Comparison of ENCODE assay signal across 20 cellular contexts in genomic region chr2:88602022-88602421, GRCh38. TPM values are rescaled to one million over a fixed set of nuclear protein-coding genes. Genes with fewer than 3 reads are reported as not detected.
DNase-seq lines count a peak whose midpoint lies in the region; ATAC-seq, FAIRE-seq and TF ChIP-seq lines count a peak whose summit lies in the region.
"Had no signal": no experiment of that assay in that cellular context is flagged by ENCODE, and none has a peak within 500 bp of the region (broad histone marks: within the 10 kb centered on the region; RNA-seq: fewer than 3 reads in every experiment).

No MANE protein-coding gene starts in this region.

- POLR2A ChIA-PET in OCI-LY7 (lab: Charles Lee), result interaction anchor here (1.1 kb wide), 1 partner anchor 20 kb away, joined by 3 read pairs; no protein-coding TSS in a partner anchor
- POLR2A ChIA-PET in endothelial cell of umbilical vein (lab: Charles Lee), result interaction anchor here (1.0 kb wide), 1 partner anchor 26 kb away, joined by 3 read pairs; the partner anchor contains the start of gene EIF2AK3

- peak overlapping the region; percentile 99 for H3K27ac ChIP-seq in OCI-LY7 (ENCODE audit: low read depth, low read length, poor library complexity, severe bottlenecking)
- peak overlapping the region; percentile 84 for H3K27ac ChIP-seq in endothelial cell of umbilical vein (ENCODE audit: insufficient read depth, low read depth, low read length)
- H3K27ac ChIP-seq in suprapubic skin, result peak overlapping the region; percentile 10
- H3K27ac ChIP-seq: epithelial cell of prostate had no signal

- H3K27me3 Mint-ChIP-seq in activated T-cell treated with anti-CD3 and anti-CD28 coated beads, Interleukin-2, amount 50 U/mL, for 72 hours (ENCODE audit: low read depth), result no peaks in the 10 kb centered on the region

- peaks cover 99% of the 10 kb centered on the region for H3K4me1 ChIP-seq in OCI-LY7 (ENCODE audit: insufficient read depth, low read length, poor library complexity, severe bottlenecking)
- H3K4me1 ChIP-seq in endothelial cell of umbilical vein (ENCODE audit: control insufficient read depth, extremely low read depth, insufficient read depth, low read length), result peaks cover 35% of the 10 kb centered on the region
- peaks cover 24% of the 10 kb centered on the region for H3K4me1 ChIP-seq in suprapubic skin

- H3K4me2 ChIP-seq in OCI-LY7 (ENCODE audit: low read length) (peak overlapping the region; percentile 19), endothelial cell of umbilical vein (ENCODE audit: insufficient read depth, low read length) (no peak overlapping the region)

- H3K36me3 ChIP-seq in OCI-LY7 (ENCODE audit: insufficient read depth, low read length) (peaks cover 47% of the 10 kb centered on the region), endothelial cell of umbilical vein (ENCODE audit: control insufficient read depth in 2 of 2, extremely low read depth in 1 of 2, insufficient read depth in 2 of 2, low read length in 2 of 2) (no peaks in the 10 kb centered on the region), suprapubic skin (no peaks in the 10 kb centered on the region)
- H3K36me3 ChIP-seq: pancreas, tibial nerve had no signal

- no peak for TF ChIP-seq EP300 in suprapubic skin (IDR thresholded peaks at IDR 0.05)

- no peaks in the 10 kb centered on the region for H3K9me1 ChIP-seq in endothelial cell of umbilical vein (replicated peaks; ENCODE audit: control insufficient read depth, extremely low read depth, insufficient read depth, low read length)

- H2AFZ ChIP-seq in OCI-LY7 (ENCODE audit: low read length), result no peak overlapping the region
- no peak overlapping the region for H2AFZ ChIP-seq in endothelial cell of umbilical vein (ENCODE audit: low read depth, low read length)

- H3K9ac ChIP-seq in endothelial cell of umbilical vein (replicated peaks; ENCODE audit: extremely low read depth, insufficient read depth, low read length), result no peak overlapping the region

- no peaks in the 10 kb centered on the region for H3K9me2 ChIP-seq in OCI-LY7 (ENCODE audit: insufficient read depth, low read length)

- H3K27me3 ChIP-seq in endothelial cell of umbilical vein (ENCODE audit: control insufficient read depth in 2 of 2, insufficient read depth in 2 of 2, low read length in 2 of 2) (no peaks in the 10 kb centered on the region), suprapubic skin (no peaks in the 10 kb centered on the region)
- H3K27me3 ChIP-seq: pancreas, tibial nerve had no signal

- dilution Hi-C loops in endothelial cell of umbilical vein (cut with MboI; ENCODE audit: extremely low pct_ligation_motif_present, low sequenced_read_pairs), result no loop called here

- peaks cover 21% of the 10 kb centered on the region for H3K4me1 Mint-ChIP-seq in activated T-cell treated with anti-CD3 and anti-CD28 coated beads, Interleukin-2, amount 50 U/mL, for 72 hours (ENCODE audit: low read depth)

- TF ChIP-seq CTCF in OCI-LY7 (conservative IDR thresholded peaks at IDR 0.05; ENCODE audit: low read length), result no peak
- no peak for TF ChIP-seq CTCF in endothelial cell of umbilical vein (IDR thresholded peaks at IDR 0.05; ENCODE audit: extremely low read depth in 1 of 2, insufficient read depth in 1 of 2, low read depth in 1 of 2, low read length in 2 of 2)
- no peak for TF ChIP-seq CTCF in suprapubic skin (IDR thresholded peaks at IDR 0.05)

- H3K4me3 Mint-ChIP-seq in activated T-cell treated with anti-CD3 and anti-CD28 coated beads, Interleukin-2, amount 50 U/mL, for 72 hours, result no peak overlapping the region

- DNase-seq in activated T-cell treated with anti-CD3 and anti-CD28 coated beads, Interleukin-2, amount 50 U/mL, for 72 hours, result no peak
- DNase-seq in activated T-cell treated with anti-CD3 and anti-CD28 coated beads for 4 hours (no peak), OCI-LY7 (ENCODE audit: low spot score) (no peak), endothelial cell of umbilical vein (ENCODE audit: low read depth, low spot score) (no peak), suprapubic skin (ENCODE audit: low spot score in 2 of 2) (no peak), left lobe of liver (ENCODE audit: low spot score) (no peak), NCI-H748 (lab: John Stamatoyannopoulos, UW; ENCODE audit: unreplicated experiment) (no peak), SK-N-DZ (ENCODE audit: low spot score) (no peak)
- DNase-seq: activated gamma-delta T cell treated with Interleukin-2 at 50 U/mL for 16 hours, anterior cingulate cortex, DMS79 treated with DMSO at 0.1 percent for 48 hours, NCI-H2081 treated with DMSO at 0.1 percent for 48 hours, NCI-H510A treated with DMSO at 0.1 percent for 48 hours, pancreas had no signal

- peaks cover 12% of the 10 kb centered on the region; the same call in 1 of the 2 replicates for H3K9me3 ChIP-seq in OCI-LY7 (ENCODE audit: low read length)
- H3K9me3 ChIP-seq in endothelial cell of umbilical vein (replicated peaks; ENCODE audit: control insufficient read depth, insufficient read depth, low read length), result no peaks in the 10 kb centered on the region
- H3K9me3 ChIP-seq in suprapubic skin, result no peaks in the 10 kb centered on the region
- H3K9me3 ChIP-seq: pancreas, tibial nerve had no signal

- no peak for ATAC-seq in activated T-cell treated with anti-CD3 and anti-CD28 coated beads, Interleukin-2, amount 50 U/mL, for 72 hours (replicated peaks in 1 of 2)
- ATAC-seq in left lobe of liver, result no peak
- ATAC-seq: activated CD4-positive, CD25-positive, alpha-beta regulatory T cell treated with anti-CD3 and anti-CD28 coated beads, Interleukin-2, amount 50 U/mL, for 24 hours had no signal

- H4K20me1 ChIP-seq in OCI-LY7 (ENCODE audit: insufficient read depth, low read length) (no peaks in the 10 kb centered on the region), endothelial cell of umbilical vein (replicated peaks; ENCODE audit: control insufficient read depth, extremely low read depth, insufficient read depth, low read length) (no peaks in the 10 kb centered on the region)

- TF ChIP-seq POLR2A in endothelial cell of umbilical vein (IDR thresholded peaks at IDR 0.05; ENCODE audit: low read depth, low read length), result no peak
- no peak for TF ChIP-seq POLR2A in suprapubic skin (IDR thresholded peaks at IDR 0.05)

- no peak for FAIRE-seq in endothelial cell of umbilical vein (lab: Jason Lieb, UNC)
- FAIRE-seq: frontal cortex, pancreas had no signal

- no peaks in the 10 kb centered on the region for H3K36me3 Mint-ChIP-seq in activated T-cell treated with anti-CD3 and anti-CD28 coated beads, Interleukin-2, amount 50 U/mL, for 72 hours (ENCODE audit: insufficient read depth in 2 of 2)

- peaks cover 95% of the 10 kb centered on the region for H3K79me2 ChIP-seq in OCI-LY7 (ENCODE audit: insufficient read depth, low read depth, low read length)
- peaks cover 5% of the 10 kb centered on the region for H3K79me2 ChIP-seq in endothelial cell of umbilical vein (ENCODE audit: control insufficient read depth, insufficient read depth, low read length)

- H3K9me3 Mint-ChIP-seq in activated T-cell treated with anti-CD3 and anti-CD28 coated beads, Interleukin-2, amount 50 U/mL, for 72 hours, result no peaks in the 10 kb centered on the region

- H3K4me3 ChIP-seq in OCI-LY7 (ENCODE audit: low read depth, low read length, poor library complexity, severe bottlenecking), result no peak overlapping the region
- H3K4me3 ChIP-seq in endothelial cell of umbilical vein (replicated peaks in 1 of 3; ENCODE audit: insufficient read depth in 1 of 3, low read depth in 1 of 3, low read length in 3 of 3), result no peak overlapping the region
- H3K4me3 ChIP-seq in suprapubic skin, result no peak overlapping the region
- H3K4me3 ChIP-seq: coronary artery, pancreas, skin epidermis, tibial nerve had no signal

- BruUV-seq in OCI-LY7 (replicated peaks; lab: Mats Ljungman, UMichigan), result no TSS peak
- BruUV-seq in endothelial cell of umbilical vein (replicated peaks; lab: Mats Ljungman, UMichigan), result no TSS peak

- CTCF ChIA-PET in OCI-LY7 (lab: Charles Lee; ENCODE audit: unreplicated experiment) (no interaction called here), endothelial cell of umbilical vein (lab: Charles Lee) (interaction anchor here (2.3 to 2.4 kb wide), 2 partner anchors 10 to 68 kb away, joined by 13 read pairs; no protein-coding TSS in a partner anchor)

- intact Hi-C loops in OCI-LY7 (cut with micrococcal nuclease; ENCODE audit: unreplicated experiment) (no loop called here), endothelial cell of umbilical vein (cut with micrococcal nuclease) (no loop called here)

- H3K27ac Mint-ChIP-seq in activated T-cell treated with anti-CD3 and anti-CD28 coated beads, Interleukin-2, amount 50 U/mL, for 72 hours, result peak overlapping the region; percentile 7

- WGBS in suprapubic skin, result 92% methylated on average over 4 of the region's 4 CpGs

TF ChIP-seq in endothelial cell of umbilical vein, 7 proteins besides CTCF, POLR2A, EP300 and RAD21:
- no peak for TF ChIP-seq POLR2AphosphoS5 (IDR thresholded peaks at IDR 0.05; ENCODE audit: insufficient read depth, low read depth, low read length)
- TF ChIP-seq EZH2 (IDR thresholded peaks at IDR 0.05; ENCODE audit: borderline replicate concordance, low read depth, low read length, severe bottlenecking), result no peak
- TF ChIP-seq FOS (IDR thresholded peaks at IDR 0.05; ENCODE audit: borderline replicate concordance, insufficient read depth, low read length), result no peak
- TF ChIP-seq JUN (IDR thresholded peaks at IDR 0.05; ENCODE audit: borderline replicate concordance, insufficient read depth, insufficient read length, low read depth), result no peak
- no peak for TF ChIP-seq GATA2 (IDR thresholded peaks at IDR 0.05; ENCODE audit: insufficient read depth, insufficient read length, low read depth, low read length)
- no peak for TF ChIP-seq MAX (IDR thresholded peaks at IDR 0.05; ENCODE audit: insufficient read depth, insufficient read length)
TF ChIP-seq in endothelial cell of umbilical vein: peak in this region for 0.

RNA-seq across cellular contexts. Expression of gene EIF2AK3, which starts 25.2 kb away (rescaled TPM):
- 10 to 100 TPM; 21.6 to 21.8 TPM for total RNA-seq in activated T-cell treated with anti-CD3 and anti-CD28 coated beads, Interleukin-2, amount 50 U/mL, for 72 hours
- 49.4 and 52.7 TPM in 2 replicates for total RNA-seq in OCI-LY7 (2014; rRNA removed; shearing (Covaris generic))
- total RNA-seq in OCI-LY7 (2022) (64.5 and 73.4 TPM in 2 replicates), endothelial cell of umbilical vein (17.3 and 17.5 TPM in 2 replicates), suprapubic skin (10 to 100 TPM; 23.4 to 30.2 (median 23.9) TPM), left lobe of liver (11.8 TPM)
- polyA plus RNA-seq in endothelial cell of umbilical vein, result 3.7 and 5.3 TPM in 2 replicates
- 7.7 and 10.1 TPM in 2 replicates for polyA plus RNA-seq in endothelial cell of umbilical vein (2011; cell fraction: cytosol; rRNA removed)
- 21.5 and 21.6 TPM in 2 replicates for polyA plus RNA-seq in endothelial cell of umbilical vein (2011; cell fraction: nucleus; rRNA removed)
- 13.6 and 13.7 TPM in 2 replicates for polyA plus RNA-seq in endothelial cell of umbilical vein (2012)
- 16.4 and 22.7 TPM in 2 replicates for polyA minus RNA-seq in endothelial cell of umbilical vein
- 8.9 TPM for polyA minus RNA-seq in endothelial cell of umbilical vein (2011; cell fraction: cytosol; rRNA and poly(A)+ RNA removed)
- polyA minus RNA-seq in endothelial cell of umbilical vein (2011; cell fraction: nucleus; rRNA and poly(A)+ RNA removed), result 25.0 and 33.4 TPM in 2 replicates
- polyA plus RNA-seq in SK-N-DZ (2014; cell fraction: cytosol; rRNA removed), result 20.3 and 21.1 TPM in 2 replicates
- 15.0 and 18.8 TPM in 2 replicates for polyA plus RNA-seq in SK-N-DZ (2014; cell fraction: nucleus; rRNA removed)

Comparison
In these comparisons a context has a peak if more than half of its experiments do, and no peak if none do; other contexts are left out.
1. H3K27ac ChIP-seq: peak in every context shown above with its lines; median percentile 99 in OCI-LY7; 84 in endothelial cell of umbilical vein; 10 in suprapubic skin.